Comparison of ENCODE assay signal across 8 cellular contexts in genomic region chr1:160101037-160101716, GRCh38. TPM values are rescaled to one million over a fixed set of nuclear protein-coding genes. Genes with fewer than 3 reads are reported as not detected.
A peak's percentile ranks its signal among the peaks of the same experiment; 100 is the strongest.
DNase-seq lines count a peak whose midpoint lies in the region; ATAC-seq lines count a peak whose summit lies in the region.

No MANE protein-coding gene starts in this region.

- H3K18ac ChIP-seq in mesendoderm (ENCODE audit: low read length) = no peak overlapping the region

- H2BK15ac ChIP-seq in mesendoderm (replicated peaks; ENCODE audit: low read depth) = no peak overlapping the region

- no peaks in the 10 kb centered on the region for H3K27me3 ChIP-seq in mesendoderm (ENCODE audit: insufficient read depth, low read length, poor library complexity)

- peak; percentile 41 for DNase-seq in GF-D8 (lab: John Stamatoyannopoulos, UW)
- peak; percentile 88 for DNase-seq in HuH-7 (ENCODE audit: low spot score)
- peak; percentile 77 for DNase-seq in NOMO-1 treated with dmso at 0.1 percent for 144 hours (lab: John Stamatoyannopoulos, UW; ENCODE audit: unreplicated experiment)
- peak; percentile 91 for DNase-seq in activated CD8-positive, alpha-beta memory T cell treated with anti-CD3 and anti-CD28 coated beads for 24 hours
- peak; percentile 67 for DNase-seq in effector CD8-positive, alpha-beta T cell (lab: John Stamatoyannopoulos, UW)
- peak; percentile 89 for DNase-seq in mesendoderm
- peak; percentile 39 for DNase-seq in stimulated activated CD8-positive, alpha-beta memory T cell treated with anti-CD3 and anti-CD28 coated beads, Interleukin-15, amount 100 ng/mL, for 24 hours (ENCODE audit: low read depth)

- peaks cover 6% of the 10 kb centered on the region for H3K79me2 ChIP-seq in mesendoderm (ENCODE audit: control insufficient read depth, insufficient read depth, low read length)

- peak overlapping the region; percentile 52 for H2BK5ac ChIP-seq in mesendoderm (ENCODE audit: low read length)

- peak overlapping the region; percentile 83 for H3K56ac ChIP-seq in mesendoderm (ENCODE audit: low read length)

- H3K36me3 ChIP-seq in mesendoderm (ENCODE audit: control insufficient read depth, insufficient read depth, low read length) = no peaks in the 10 kb centered on the region

- WGBS in mesendoderm (ENCODE audit: extremely low coverage, insufficient coverage, low lambda C conversion rate) = no CpG with 5 or more reads among the region's 13 CpGs

- H3K4ac ChIP-seq in mesendoderm (ENCODE audit: low read depth, low read length) = no peak overlapping the region

- H3K4me1 ChIP-seq in mesendoderm (ENCODE audit: control insufficient read depth, low read depth, low read length) = peaks cover 16% of the 10 kb centered on the region

- no peak for ATAC-seq in GM18858 (IDR thresholded peaks at IDR 0.05; ENCODE audit: unreplicated experiment)

- H3K9ac ChIP-seq in mesendoderm (ENCODE audit: low read length) = peak overlapping the region; percentile 45

- H3K23ac ChIP-seq in mesendoderm (ENCODE audit: low read length) = no peak overlapping the region

- no peak overlapping the region for H2AK5ac ChIP-seq in mesendoderm (ENCODE audit: low read length)

- peaks cover 6% of the 10 kb centered on the region for H3K79me1 ChIP-seq in mesendoderm (ENCODE audit: low read length)

- no peak overlapping the region for H4K5ac ChIP-seq in mesendoderm (ENCODE audit: low read length)

- peak overlapping the region; percentile 41 for H3K4me2 ChIP-seq in mesendoderm (ENCODE audit: low read length)

- no peak overlapping the region for H3K4me3 ChIP-seq in mesendoderm (ENCODE audit: low read length)

- no peak overlapping the region for H3K27ac ChIP-seq in mesendoderm (ENCODE audit: low read depth, low read length)

- H2BK120ac ChIP-seq in mesendoderm (ENCODE audit: low read depth, low read length) = no peak overlapping the region

- H4K8ac ChIP-seq in mesendoderm (ENCODE audit: low read depth, low read length) = no peak overlapping the region

RNA-seq across cellular contexts. Expression of gene IGSF8, which starts 2.8 kb away (rescaled TPM):
- 22.0 TPM for polyA plus RNA-seq in mesendoderm (2013, experiment 1 of 2)
- 20.7 TPM for polyA plus RNA-seq in mesendoderm (2013, experiment 2 of 2)

RNA-seq across cellular contexts. Expression of gene ATP1A2, which starts 14.4 kb away (rescaled TPM):
- polyA plus RNA-seq in mesendoderm (2013, experiment 1 of 2) = 4.3 TPM
- polyA plus RNA-seq in mesendoderm (2013, experiment 2 of 2) = 4.0 TPM

RNA-seq across cellular contexts. Expression of gene KCNJ9, which starts 19.8 kb away (rescaled TPM):
- polyA plus RNA-seq in mesendoderm (2013, experiment 1 of 2) = 0.01 TPM
- polyA plus RNA-seq in mesendoderm (2013, experiment 2 of 2) = 0.04 TPM

RNA-seq across cellular contexts. Expression of gene KCNJ10, which starts 31.2 kb away (rescaled TPM):
- polyA plus RNA-seq in mesendoderm (2013, experiment 1 of 2) = 0.45 TPM
- polyA plus RNA-seq in mesendoderm (2013, experiment 2 of 2) = 0.35 TPM

RNA-seq across cellular contexts. Expression of gene ATP1A4, which starts 50.2 kb away (rescaled TPM):
- 0.56 TPM for polyA plus RNA-seq in mesendoderm (2013, experiment 1 of 2)
- 0.42 TPM for polyA plus RNA-seq in mesendoderm (2013, experiment 2 of 2)

Comparison
In these comparisons a context has a peak if more than half of its experiments do, and no peak if none do; other contexts are left out.
1. DNase-seq: peak in every context shown above with its lines; median percentile 91 in activated CD8-positive, alpha-beta memory T cell treated with anti-CD3 and anti-CD28 coated beads for 24 hours; 89 in mesendoderm; 88 in HuH-7; 77 in NOMO-1 treated with dmso at 0.1 percent for 144 hours; 67 in effector CD8-positive, alpha-beta T cell; 41 in GF-D8; 39 in stimulated activated CD8-positive, alpha-beta memory T cell treated with anti-CD3 and anti-CD28 coated beads, Interleukin-15, amount 100 ng/mL, for 24 hours.